Comparison of ENCODE assay signal across 14 cellular contexts in the genomic region with DNA sequence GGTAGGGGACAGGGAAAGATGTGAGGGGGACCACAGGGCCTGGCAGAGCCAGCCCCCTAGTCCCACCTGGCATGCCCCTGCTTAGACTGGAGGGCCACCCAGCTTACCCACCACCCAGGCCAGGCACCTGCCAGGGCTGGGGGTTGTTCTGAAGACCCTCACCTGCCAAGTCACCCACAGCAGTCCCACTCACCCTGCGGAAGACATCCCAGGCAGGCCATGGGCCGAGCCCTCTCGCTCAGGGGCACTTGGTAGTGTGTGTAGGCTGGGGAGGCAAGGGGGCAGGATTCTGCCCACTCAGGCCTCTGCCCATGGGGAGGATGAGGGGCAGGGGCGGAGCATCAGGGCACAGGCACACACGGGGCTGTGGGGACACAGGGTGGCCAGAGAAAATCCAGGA. TPM values are rescaled to one million over a fixed set of nuclear protein-coding genes. Genes with fewer than 3 reads are reported as not detected.
DNase-seq lines count a peak whose midpoint lies in the region; ATAC-seq, FAIRE-seq and TF ChIP-seq lines count a peak whose summit lies in the region.
"Had no signal": no experiment of that assay in that cellular context is flagged by ENCODE, and none has a peak within 500 bp of the region (broad histone marks: within the 10 kb centered on the region; RNA-seq: fewer than 3 reads in every experiment).

No MANE protein-coding gene starts in this region.

- no peak for TF ChIP-seq POLR2A in HepG2 (IDR thresholded peaks at IDR 0.05; ENCODE audit: insufficient read depth in 1 of 2, low read depth in 2 of 2, low read length in 2 of 2)
- TF ChIP-seq POLR2A in right lobe of liver (IDR thresholded peaks at IDR 0.05): no peak
- no peak for TF ChIP-seq POLR2A in prostate gland (IDR thresholded peaks at IDR 0.05)

- peak overlapping the region in 1 of 3 experiments; percentile 58; a peak in 2 of 6 replicates for H3K4me3 ChIP-seq in HepG2 (replicated peaks in 1 of 3; ENCODE audit: insufficient read depth in 1 of 3, low read depth in 2 of 3, low read length in 3 of 3)
- no peak overlapping the region for H3K4me3 ChIP-seq in right lobe of liver
- peak overlapping the region in 2 of 10 donors; percentile 5 to 31 for H3K4me3 ChIP-seq in heart right ventricle
- H3K4me3 ChIP-seq in prostate gland: no peak overlapping the region

- intact Hi-C loops in HepG2 (cut with micrococcal nuclease; ENCODE audit: unreplicated experiment) (no loop called here), right lobe of liver (cut with DNase I) (loop anchor here (10.0 kb wide), 2 partner anchors 204 to 214 kb away; a partner anchor contains a TSS), heart right ventricle (cut with DNase I) (loop anchor here in 1 of 10 donors (10.0 kb wide), 1 partner anchor 354 kb away; no protein-coding TSS in a partner anchor), prostate gland (cut with DNase I) (no loop called here)

- DNase-seq in HepG2 (ENCODE audit: low spot score) (no peak), right lobe of liver (no peak), heart right ventricle (no peak), prostate gland (ENCODE audit: low spot score) (no peak), medulla oblongata (ENCODE audit: extremely low spot score) (no peak), substantia nigra (lab: John Stamatoyannopoulos, UW) (no peak), NCI-H774 (lab: John Stamatoyannopoulos, UW) (no peak), NCI-H446 treated with DMSO at 0.1 percent for 48 hours (lab: John Stamatoyannopoulos, UW) (no peak)
- DNase-seq: activated CD4-positive, alpha-beta T cell treated with anti-CD3 and anti-CD28 coated beads for 4 hours; immature natural killer cell; NCI-H1417 treated with DMSO at 0.1 percent for 48 hours; NCI-H526 treated with DMSO at 0.1 percent for 48 hours had no signal

- TF ChIP-seq EP300 in HepG2 (IDR thresholded peaks at IDR 0.05; ENCODE audit: low read depth in 2 of 2, low read length in 2 of 2) (no peak), HepG2 (CRISPR knock-in tag; IDR thresholded peaks at IDR 0.05; ENCODE audit: borderline replicate concordance) (no peak)

- peak overlapping the region; percentile 59 for H3K9ac ChIP-seq in HepG2 (ENCODE audit: insufficient read depth, low read depth, low read length)

- TF ChIP-seq CTCF in HepG2 (CRISPR knock-in tag; IDR thresholded peaks at IDR 0.05) (no peak), right lobe of liver (IDR thresholded peaks at IDR 0.05) (no peak), heart right ventricle (IDR thresholded peaks at IDR 0.05) (no peak), prostate gland (IDR thresholded peaks at IDR 0.05) (no peak)

- POLR2A ChIA-PET in HepG2 (lab: Yijun Ruan, JAX): interaction anchor here (1.2 to 5.1 kb wide), 11 partner anchors 10 to 74 kb away, joined by 3 to 71 read pairs (median 6); a partner anchor contains a TSS

- FAIRE-seq in HepG2 (lab: Jason Lieb, UNC): no peak
- FAIRE-seq: A204.1, D721Med had no signal

- in situ Hi-C loops in HepG2 (cut with HindIII; ENCODE audit: extremely low pct_ligation_motif_present, low pct_unique_long_range_greater_than_20kb): no loop called here

- H3K79me2 ChIP-seq in HepG2 (ENCODE audit: insufficient read depth, low read length): peaks cover 4% of the 10 kb centered on the region

- no peak for ATAC-seq in HepG2
- no peak for ATAC-seq in right lobe of liver
- no peak for ATAC-seq in heart right ventricle

- H3K4me2 ChIP-seq in HepG2 (ENCODE audit: low read depth, low read length): peak overlapping the region; percentile 72

- BruUV-seq in HepG2 (replicated peaks; lab: Mats Ljungman, UMichigan): no TSS peak

- no peaks in the 10 kb centered on the region for H4K20me1 ChIP-seq in HepG2 (ENCODE audit: insufficient read depth, low read length)

- H2AFZ ChIP-seq in HepG2 (ENCODE audit: low read length): no peak overlapping the region

- H3K4me1 ChIP-seq in HepG2 (ENCODE audit: insufficient read depth, low read length): peaks cover 82% of the 10 kb centered on the region
- peaks cover 0 to 7% (median 0%) of the 10 kb centered on the region in 4 donors for H3K4me1 ChIP-seq in right lobe of liver
- peaks cover 43 to 83% (median 73%) of the 10 kb centered on the region in 9 donors for H3K4me1 ChIP-seq in heart right ventricle
- H3K4me1 ChIP-seq in prostate gland (replicated peaks): peaks cover 5% of the 10 kb centered on the region

- H3K27ac ChIP-seq in HepG2 (ENCODE audit: extremely low read length, insufficient read depth, low read length) (peak overlapping the region; percentile 63), right lobe of liver (no peak overlapping the region), heart right ventricle (peak overlapping the region; percentile 57 to 97 (median 88)), prostate gland (peak overlapping the region; percentile 75 to 82), substantia nigra (ENCODE audit: low read depth, low read length, poor library complexity, severe bottlenecking) (no peak overlapping the region)

- no peak for TF ChIP-seq RAD21 in HepG2 (CRISPR knock-in tag; IDR thresholded peaks at IDR 0.05)

- H3K9me3 ChIP-seq in HepG2 (ENCODE audit: low read length) (no peaks in the 10 kb centered on the region), right lobe of liver (no peaks in the 10 kb centered on the region), heart right ventricle (no peaks in the 10 kb centered on the region), prostate gland (no peaks in the 10 kb centered on the region)

- H3K27me3 ChIP-seq in HepG2 (ENCODE audit: control insufficient read depth in 1 of 2, insufficient read depth in 2 of 2, low read length in 2 of 2) (no peaks in the 10 kb centered on the region), right lobe of liver (no peaks in the 10 kb centered on the region), heart right ventricle (no peaks in the 10 kb centered on the region), prostate gland (replicated peaks; ENCODE audit: insufficient read depth) (no peaks in the 10 kb centered on the region)

- CTCF ChIA-PET in HepG2 (lab: Yijun Ruan, JAX; ENCODE audit: low intra/inter-chr PET ratio, low total read pairs): no interaction called here

- 79% methylated on average over 5 of the region's 5 CpGs for WGBS in HepG2 (ENCODE audit: low lambda C conversion rate)
- 58% methylated on average over 2 of the region's 5 CpGs for WGBS in right lobe of liver (ENCODE audit: insufficient coverage, low coverage, low lambda C conversion rate, missing lambda C conversion rate)
- 75 to 80% methylated on average over 5 of the region's 5 CpGs for WGBS in heart right ventricle, 2 donors
- 69% methylated on average over 5 of the region's 5 CpGs for WGBS in prostate gland

- no peaks in the 10 kb centered on the region for H3K36me3 ChIP-seq in HepG2 (replicated peaks in 1 of 2; ENCODE audit: control insufficient read depth in 1 of 2, insufficient read depth in 2 of 2, low read length in 2 of 2)
- no peaks in the 10 kb centered on the region for H3K36me3 ChIP-seq in right lobe of liver
- H3K36me3 ChIP-seq in heart right ventricle: no peaks in the 10 kb centered on the region
- H3K36me3 ChIP-seq in prostate gland: no peaks in the 10 kb centered on the region

RNA-seq across cellular contexts. Expression of a gene that starts 4.0 kb away (rescaled TPM):
- total RNA-seq in HepG2 (2016; rRNA removed; fragmentation: Illumina TruSeq; extraction: Trizol) (5.5 and 11.3 TPM in 2 replicates), right lobe of liver (10 to 100 TPM in 1 of 6 experiments, 1 to 10 TPM in 5; 2.0 to 26.4 (median 3.0) TPM), heart right ventricle (100 to 1,000 TPM in 9 of 10 donors, 10 to 100 TPM in 1; 87.2 to 188 (median 115) TPM), prostate gland (100 to 1,000 TPM in 1 of 2 donors, 10 to 100 TPM in 1; 34.7 to 154 TPM)
- total RNA-seq in HepG2 (2016; cell fraction: cytosol; rRNA removed; fragmentation: Illumina TruSeq; extraction: Trizol; ENCODE audit: low read depth): 5.6 and 8.7 TPM in 2 replicates
- total RNA-seq in HepG2 (2016; cell fraction: insoluble cytoplasmic fraction; rRNA removed; fragmentation: Illumina TruSeq; extraction: Trizol): 6.2 and 9.4 TPM in 2 replicates
- 23.5 and 28.9 TPM in 2 replicates for total RNA-seq in HepG2 (2016; cell fraction: membrane; rRNA removed; fragmentation: Illumina TruSeq; extraction: Trizol)
- 4.2 and 4.3 TPM in 2 replicates for total RNA-seq in HepG2 (2016; cell fraction: nucleus; rRNA removed; fragmentation: Illumina TruSeq; extraction: Trizol)
- polyA plus RNA-seq in HepG2 (2011; rRNA removed) (39.1 and 46.1 TPM in 2 replicates), heart right ventricle (10 to 100 TPM; 44.6 to 72.3 TPM)
- 28.6 and 40.9 TPM in 2 replicates for polyA plus RNA-seq in HepG2 (2011; cell fraction: cytosol; rRNA removed)
- polyA plus RNA-seq in HepG2 (2011; cell fraction: nucleus; rRNA removed): 37.4 and 43.6 TPM in 2 replicates
- polyA plus RNA-seq in HepG2 (2012): 8.5 and 22.4 TPM in 2 replicates
- 17.4 and 19.5 TPM in 2 replicates for polyA plus RNA-seq in HepG2 (2016; cell fraction: cytosol; fragmentation: Illumina TruSeq; extraction: Trizol; ENCODE audit: low read depth)
- polyA plus RNA-seq in HepG2 (2016; cell fraction: insoluble cytoplasmic fraction; fragmentation: Illumina TruSeq; extraction: Trizol; ENCODE audit: low read depth): 14.0 and 24.9 TPM in 2 replicates
- polyA plus RNA-seq in HepG2 (2016; cell fraction: membrane; fragmentation: Illumina TruSeq; extraction: Trizol; ENCODE audit: low read depth): 30.5 and 46.5 TPM in 2 replicates
- polyA plus RNA-seq in HepG2 (2016; cell fraction: nucleus; fragmentation: Illumina TruSeq; extraction: Trizol; ENCODE audit: insufficient read depth, low read depth): 24.9 and 28.4 TPM in 2 replicates
- polyA minus RNA-seq in HepG2 (2011; rRNA and poly(A)+ RNA removed; ENCODE audit: low replicate concordance): 68.8 and 256 TPM in 2 replicates
- polyA minus RNA-seq in HepG2 (2011; cell fraction: cytosol; rRNA and poly(A)+ RNA removed): 26.0 and 39.9 TPM in 2 replicates
- polyA minus RNA-seq in HepG2 (2011; cell fraction: nucleus; rRNA and poly(A)+ RNA removed): 13.4 and 15.7 TPM in 2 replicates

RNA-seq across cellular contexts. Expression of a gene that starts 7.2 kb away (rescaled TPM):
- total RNA-seq in HepG2 (2016; rRNA removed; fragmentation: Illumina TruSeq; extraction: Trizol): 8.8 and 16.1 TPM in 2 replicates
- 8.0 and 13.0 TPM in 2 replicates for total RNA-seq in HepG2 (2016; cell fraction: cytosol; rRNA removed; fragmentation: Illumina TruSeq; extraction: Trizol; ENCODE audit: low read depth)
- total RNA-seq in HepG2 (2016; cell fraction: insoluble cytoplasmic fraction; rRNA removed; fragmentation: Illumina TruSeq; extraction: Trizol): 9.5 and 14.6 TPM in 2 replicates
- total RNA-seq in HepG2 (2016; cell fraction: membrane; rRNA removed; fragmentation: Illumina TruSeq; extraction: Trizol): 12.4 and 18.3 TPM in 2 replicates
- total RNA-seq in HepG2 (2016; cell fraction: nucleus; rRNA removed; fragmentation: Illumina TruSeq; extraction: Trizol): 15.2 and 17.1 TPM in 2 replicates
- polyA plus RNA-seq in HepG2 (2011; rRNA removed): 26.9 and 34.1 TPM in 2 replicates
- polyA plus RNA-seq in HepG2 (2011; cell fraction: cytosol; rRNA removed): 12.2 and 17.4 TPM in 2 replicates
- polyA plus RNA-seq in HepG2 (2011; cell fraction: nucleus; rRNA removed): 71.5 and 77.5 TPM in 2 replicates
- polyA plus RNA-seq in HepG2 (2012): 16.9 and 20.5 TPM in 2 replicates
- 9.2 and 14.3 TPM in 2 replicates for polyA plus RNA-seq in HepG2 (2016; cell fraction: cytosol; fragmentation: Illumina TruSeq; extraction: Trizol; ENCODE audit: low read depth)
- 9.9 and 13.7 TPM in 2 replicates for polyA plus RNA-seq in HepG2 (2016; cell fraction: insoluble cytoplasmic fraction; fragmentation: Illumina TruSeq; extraction: Trizol; ENCODE audit: low read depth)
- 10.5 and 15.2 TPM in 2 replicates for polyA plus RNA-seq in HepG2 (2016; cell fraction: membrane; fragmentation: Illumina TruSeq; extraction: Trizol; ENCODE audit: low read depth)
- polyA plus RNA-seq in HepG2 (2016; cell fraction: nucleus; fragmentation: Illumina TruSeq; extraction: Trizol; ENCODE audit: insufficient read depth, low read depth): 36.2 and 39.6 TPM in 2 replicates
- polyA minus RNA-seq in HepG2 (2011; rRNA and poly(A)+ RNA removed; ENCODE audit: low replicate concordance): 6.9 and 21.9 TPM in 2 replicates
- polyA minus RNA-seq in HepG2 (2011; cell fraction: cytosol; rRNA and poly(A)+ RNA removed): 8.3 and 8.4 TPM in 2 replicates
- polyA minus RNA-seq in HepG2 (2011; cell fraction: nucleus; rRNA and poly(A)+ RNA removed): 26.9 and 36.2 TPM in 2 replicates
- 10 to 100 TPM; 24.0 to 78.9 (median 56.9) TPM for total RNA-seq in right lobe of liver
- total RNA-seq in heart right ventricle: 1 to 10 TPM; 6.1 to 9.7 (median 7.3) TPM
- 10 to 100 TPM in 1 of 2 donors, 1 to 10 TPM in 1; 4.2 to 16.7 TPM for polyA plus RNA-seq in heart right ventricle
- total RNA-seq in prostate gland: 10 to 100 TPM; 18.8 to 23.3 TPM

RNA-seq across cellular contexts. Expression of a gene that starts 19.9 kb away (rescaled TPM):
- 10.5 and 14.8 TPM in 2 replicates for total RNA-seq in HepG2 (2016; rRNA removed; fragmentation: Illumina TruSeq; extraction: Trizol)
- total RNA-seq in HepG2 (2016; cell fraction: cytosol; rRNA removed; fragmentation: Illumina TruSeq; extraction: Trizol; ENCODE audit: low read depth): 2.7 and 3.3 TPM in 2 replicates
- 11.7 and 13.0 TPM in 2 replicates for total RNA-seq in HepG2 (2016; cell fraction: insoluble cytoplasmic fraction; rRNA removed; fragmentation: Illumina TruSeq; extraction: Trizol)
- 8.9 and 9.5 TPM in 2 replicates for total RNA-seq in HepG2 (2016; cell fraction: membrane; rRNA removed; fragmentation: Illumina TruSeq; extraction: Trizol)
- total RNA-seq in HepG2 (2016; cell fraction: nucleus; rRNA removed; fragmentation: Illumina TruSeq; extraction: Trizol): 13.8 and 14.0 TPM in 2 replicates
- polyA plus RNA-seq in HepG2 (2011; rRNA removed): 16.3 and 16.6 TPM in 2 replicates
- polyA plus RNA-seq in HepG2 (2011; cell fraction: cytosol; rRNA removed): 13.7 and 14.0 TPM in 2 replicates
- polyA plus RNA-seq in HepG2 (2011; cell fraction: nucleus; rRNA removed): 34.1 and 37.3 TPM in 2 replicates
- 17.5 and 20.8 TPM in 2 replicates for polyA plus RNA-seq in HepG2 (2012)
- polyA plus RNA-seq in HepG2 (2016; cell fraction: cytosol; fragmentation: Illumina TruSeq; extraction: Trizol; ENCODE audit: low read depth): 2.7 and 3.3 TPM in 2 replicates
- 36.1 and 41.5 TPM in 2 replicates for polyA plus RNA-seq in HepG2 (2016; cell fraction: insoluble cytoplasmic fraction; fragmentation: Illumina TruSeq; extraction: Trizol; ENCODE audit: low read depth)
- polyA plus RNA-seq in HepG2 (2016; cell fraction: membrane; fragmentation: Illumina TruSeq; extraction: Trizol; ENCODE audit: low read depth): 10.3 and 12.9 TPM in 2 replicates
- 51.0 and 51.8 TPM in 2 replicates for polyA plus RNA-seq in HepG2 (2016; cell fraction: nucleus; fragmentation: Illumina TruSeq; extraction: Trizol; ENCODE audit: insufficient read depth, low read depth)
- polyA minus RNA-seq in HepG2 (2011; rRNA and poly(A)+ RNA removed; ENCODE audit: low replicate concordance): 8.8 and 11.0 TPM in 2 replicates
- 10.7 and 11.5 TPM in 2 replicates for polyA minus RNA-seq in HepG2 (2011; cell fraction: cytosol; rRNA and poly(A)+ RNA removed)
- polyA minus RNA-seq in HepG2 (2011; cell fraction: nucleus; rRNA and poly(A)+ RNA removed): 17.1 and 27.5 TPM in 2 replicates
- 10 to 100 TPM; 14.0 to 27.1 (median 19.6) TPM for total RNA-seq in right lobe of liver
- total RNA-seq in heart right ventricle: 10 to 100 TPM; 17.0 to 37.4 (median 20.1) TPM
- 10 to 100 TPM in 1 of 2 donors, 1 to 10 TPM in 1; 8.4 to 11.0 TPM for polyA plus RNA-seq in heart right ventricle
- 10 to 100 TPM; 34.5 to 67.1 TPM for total RNA-seq in prostate gland

RNA-seq across cellular contexts. Expression of a gene that starts 33.3 kb away (rescaled TPM):
- total RNA-seq in HepG2 (2016; rRNA removed; fragmentation: Illumina TruSeq; extraction: Trizol): 27.1 and 30.8 TPM in 2 replicates
- total RNA-seq in HepG2 (2016; cell fraction: cytosol; rRNA removed; fragmentation: Illumina TruSeq; extraction: Trizol; ENCODE audit: low read depth): 22.3 and 23.3 TPM in 2 replicates
- 26.7 and 27.9 TPM in 2 replicates for total RNA-seq in HepG2 (2016; cell fraction: insoluble cytoplasmic fraction; rRNA removed; fragmentation: Illumina TruSeq; extraction: Trizol)
- total RNA-seq in HepG2 (2016; cell fraction: membrane; rRNA removed; fragmentation: Illumina TruSeq; extraction: Trizol): 25.8 and 28.7 TPM in 2 replicates
- 13.7 and 16.4 TPM in 2 replicates for total RNA-seq in HepG2 (2016; cell fraction: nucleus; rRNA removed; fragmentation: Illumina TruSeq; extraction: Trizol)
- 31.8 and 32.4 TPM in 2 replicates for polyA plus RNA-seq in HepG2 (2011; rRNA removed)
- polyA plus RNA-seq in HepG2 (2011; cell fraction: cytosol; rRNA removed): 32.2 and 44.9 TPM in 2 replicates
- 22.5 and 27.3 TPM in 2 replicates for polyA plus RNA-seq in HepG2 (2011; cell fraction: nucleus; rRNA removed)
- polyA plus RNA-seq in HepG2 (2012): 22.2 and 24.9 TPM in 2 replicates
- 14.6 and 18.5 TPM in 2 replicates for polyA plus RNA-seq in HepG2 (2016; cell fraction: cytosol; fragmentation: Illumina TruSeq; extraction: Trizol; ENCODE audit: low read depth)
- polyA plus RNA-seq in HepG2 (2016; cell fraction: insoluble cytoplasmic fraction; fragmentation: Illumina TruSeq; extraction: Trizol; ENCODE audit: low read depth): 35.4 and 36.8 TPM in 2 replicates
- 19.7 and 26.6 TPM in 2 replicates for polyA plus RNA-seq in HepG2 (2016; cell fraction: membrane; fragmentation: Illumina TruSeq; extraction: Trizol; ENCODE audit: low read depth)
- polyA plus RNA-seq in HepG2 (2016; cell fraction: nucleus; fragmentation: Illumina TruSeq; extraction: Trizol; ENCODE audit: insufficient read depth, low read depth): 36.3 and 37.9 TPM in 2 replicates
- 9.1 and 26.8 TPM in 2 replicates for polyA minus RNA-seq in HepG2 (2011; rRNA and poly(A)+ RNA removed; ENCODE audit: low replicate concordance)
- 17.8 and 20.5 TPM in 2 replicates for polyA minus RNA-seq in HepG2 (2011; cell fraction: cytosol; rRNA and poly(A)+ RNA removed)
- polyA minus RNA-seq in HepG2 (2011; cell fraction: nucleus; rRNA and poly(A)+ RNA removed): 12.4 and 13.2 TPM in 2 replicates
- total RNA-seq in right lobe of liver: 10 to 100 TPM in 1 of 6 experiments, 1 to 10 TPM in 5; 2.6 to 13.5 (median 5.4) TPM
- 10 to 100 TPM in 1 of 10 donors, 1 to 10 TPM in 9; 4.6 to 10.3 (median 6.3) TPM for total RNA-seq in heart right ventricle
- 1 to 10 TPM; 3.0 to 6.4 TPM for polyA plus RNA-seq in heart right ventricle
- total RNA-seq in prostate gland: 10 to 100 TPM in 1 of 2 donors, 1 to 10 TPM in 1; 7.1 to 27.0 TPM

Comparison
In these comparisons a context has a peak if more than half of its experiments do, and no peak if none do; other contexts are left out.
1. H3K27ac ChIP-seq: peak in HepG2 (single experiment), heart right ventricle (10 of 10) and prostate gland (2 of 2); none in right lobe of liver (0 of 3) and substantia nigra (single experiment).
2. intact Hi-C loops: an anchor here in right lobe of liver (10.0 kb wide); none called in HepG2 and prostate gland.